ENCODE assay signal across 1 cellular context in genomic region chr11:10263929-10264328, GRCh38.
TF ChIP-seq lines count a peak whose summit lies in the region.

No MANE protein-coding gene starts in this region.

TF ChIP-seq in A549, 52 proteins besides CTCF, POLR2A, EP300 and RAD21 (continued from another document):
- no peak for TF ChIP-seq ESRRA (IDR thresholded peaks at IDR 0.05; ENCODE audit: borderline replicate concordance, low read length)
TF ChIP-seq in A549: peak in this region for 0.
